Comparison of ENCODE assay signal across 10 cellular contexts in genomic region chr21:35924714-35925301, GRCh38.
DNase-seq lines count a peak whose midpoint lies in the region; ATAC-seq and FAIRE-seq lines count a peak whose summit lies in the region.
"Had no signal": no experiment of that assay in that cellular context is flagged by ENCODE, and none has a peak within 500 bp of the region (broad histone marks: within the 10 kb centered on the region; RNA-seq: fewer than 3 reads in every experiment).

No MANE protein-coding gene starts in this region.

- H3K27me3 Mint-ChIP-seq in activated CD4-positive, alpha-beta T cell treated with anti-CD3 and anti-CD28 coated beads for 36 hours, result peaks cover 13% of the 10 kb centered on the region

- no peak overlapping the region for H3K27ac Mint-ChIP-seq in activated CD4-positive, alpha-beta T cell treated with anti-CD3 and anti-CD28 coated beads for 36 hours

- POLR2A ChIA-PET in activated CD4-positive, alpha-beta T cell treated with anti-CD3 and anti-CD28 coated beads for 36 hours (lab: Charles Lee), result interaction anchor here (0.9 kb wide), 1 partner anchor 282 kb away, joined by 3 read pairs; no protein-coding TSS in a partner anchor

- CTCF ChIA-PET in activated CD4-positive, alpha-beta T cell treated with anti-CD3 and anti-CD28 coated beads for 36 hours (lab: Charles Lee), result interaction anchor here (0.7 to 1.0 kb wide), 2 partner anchors 17 to 106 kb away, joined by 3 read pairs; no protein-coding TSS in a partner anchor

- ATAC-seq in activated CD4-positive, alpha-beta T cell treated with anti-CD3 and anti-CD28 coated beads for 36 hours, result peak; percentile 78

- H3K9me3 Mint-ChIP-seq in activated CD4-positive, alpha-beta T cell treated with anti-CD3 and anti-CD28 coated beads for 36 hours (ENCODE audit: low read depth), result no peaks in the 10 kb centered on the region

- no peak overlapping the region for H3K4me3 Mint-ChIP-seq in activated CD4-positive, alpha-beta T cell treated with anti-CD3 and anti-CD28 coated beads for 36 hours

- DNase-seq in activated CD4-positive, alpha-beta T cell treated with anti-CD3 and anti-CD28 coated beads for 36 hours, result peak; percentile 25
- no peak for DNase-seq in activated CD4-positive, alpha-beta T cell treated with anti-CD3 and anti-CD28 coated beads, Interleukin-2, amount 50 U/mL, for 48 hours
- DNase-seq in RCC 7860 (ENCODE audit: low spot score) (peak; percentile 93), fibroblast of gingiva (ENCODE audit: low read depth) (peak; percentile 61), smooth muscle cell of the brain vasculature (ENCODE audit: low read depth, low spot score) (peak; percentile 53), cerebellar cortex (ENCODE audit: low spot score) (no peak), NCI-H146 (lab: John Stamatoyannopoulos, UW) (no peak)
- no peak for DNase-seq in activated CD8-positive, alpha-beta memory T cell treated with anti-CD3 and anti-CD28 coated beads, Interleukin-2, amount 50 U/mL, for 48 hours
- DNase-seq: AML-193, NCI-H524 treated with DMSO at 0.1 percent for 48 hours had no signal

- H3K36me3 Mint-ChIP-seq in activated CD4-positive, alpha-beta T cell treated with anti-CD3 and anti-CD28 coated beads for 36 hours (ENCODE audit: low read depth), result no peaks in the 10 kb centered on the region

- H3K4me1 Mint-ChIP-seq in activated CD4-positive, alpha-beta T cell treated with anti-CD3 and anti-CD28 coated beads for 36 hours, result no peaks in the 10 kb centered on the region

- intact Hi-C loops in activated CD4-positive, alpha-beta T cell treated with anti-CD3 and anti-CD28 coated beads for 36 hours (cut with DNase I, micrococcal nuclease), result no loop called here

- peak; percentile 96 for FAIRE-seq in RCC 7860 (lab: Jason Lieb, UNC)

Comparison
In these comparisons a context has a peak if more than half of its experiments do, and no peak if none do; other contexts are left out.
1. DNase-seq: peak in activated CD4-positive, alpha-beta T cell treated with anti-CD3 and anti-CD28 coated beads for 36 hours (single experiment), RCC 7860 (single experiment), fibroblast of gingiva (single experiment) and smooth muscle cell of the brain vasculature (single experiment); none in activated CD4-positive, alpha-beta T cell treated with anti-CD3 and anti-CD28 coated beads, Interleukin-2, amount 50 U/mL, for 48 hours (0 of 2), cerebellar cortex (single experiment), NCI-H146 (single experiment) and activated CD8-positive, alpha-beta memory T cell treated with anti-CD3 and anti-CD28 coated beads, Interleukin-2, amount 50 U/mL, for 48 hours (single experiment).